14 cellular contexts compared by ENCODE assay signal in the genomic region with DNA sequence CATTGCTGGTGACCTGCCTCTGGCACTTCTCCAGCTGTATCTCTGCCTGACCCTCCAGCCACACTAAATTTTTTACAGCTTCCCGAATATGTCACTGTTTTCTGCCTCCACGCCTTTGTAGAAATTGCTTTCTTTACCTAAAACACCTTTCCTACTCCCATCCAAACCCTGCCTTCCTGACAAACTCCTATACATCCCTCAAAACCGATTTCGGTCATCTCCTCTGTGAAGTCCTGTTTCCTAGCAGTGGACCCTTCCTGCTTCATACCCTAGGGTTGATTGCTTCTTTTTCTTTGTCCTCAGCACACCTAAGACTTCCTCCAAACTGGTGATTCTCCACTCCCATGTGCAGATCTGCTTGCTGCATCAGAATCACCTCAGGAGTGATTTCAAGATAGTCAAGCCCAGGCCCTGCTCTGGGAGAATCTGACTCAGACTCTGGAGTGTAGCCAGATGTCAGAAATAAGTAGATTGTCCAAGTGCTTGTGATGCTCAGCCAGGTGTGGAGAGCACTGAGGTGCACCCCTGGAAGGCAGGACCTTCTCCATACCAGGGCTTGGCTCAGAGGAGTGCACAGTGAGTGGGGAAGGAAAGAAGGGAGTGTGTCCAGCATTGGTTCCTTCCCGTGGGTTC.
DNase-seq lines count a peak whose midpoint lies in the region; TF ChIP-seq lines count a peak whose summit lies in the region.
"Had no signal": no experiment of that assay in that cellular context is flagged by ENCODE, and none has a peak within 500 bp of the region (broad histone marks: within the 10 kb centered on the region; RNA-seq: fewer than 3 reads in every experiment).

No MANE protein-coding gene starts in this region.

- H3K27ac ChIP-seq in ACC112 (ENCODE audit: low read depth, low read length), result peak overlapping the region; percentile 27; the same call in 1 of the 2 replicates
- H3K27ac ChIP-seq in MM.1S (ENCODE audit: low read length), result no peak overlapping the region
- H3K27ac ChIP-seq: BLaER1 had no signal

- H3K4me3 ChIP-seq in ACC112 (ENCODE audit: low read depth, low read length), result no peak overlapping the region
- no peak overlapping the region for H3K4me3 ChIP-seq in MM.1S (ENCODE audit: low read length)
- H3K4me3 ChIP-seq: BLaER1 had no signal

- no peaks in the 10 kb centered on the region for H3K9me2 ChIP-seq in MM.1S (replicated peaks; ENCODE audit: insufficient read depth, low read length)

- peak; percentile 7 for DNase-seq in HK-2 (ENCODE audit: unreplicated experiment)
- DNase-seq in amniotic epithelial cell (ENCODE audit: low read depth), result peak; percentile 71
- DNase-seq in iris pigment epithelial cell (ENCODE audit: low read depth), result peak; percentile 82
- DNase-seq in ureter (ENCODE audit: low spot score), result no peak
- no peak for DNase-seq in amniotic stem cell (lab: John Stamatoyannopoulos, UW)
- DNase-seq in NCI-H2171 treated with DMSO at 0.1 percent for 48 hours (lab: John Stamatoyannopoulos, UW), result no peak
- DNase-seq in MM.1S, result no peak
- DNase-seq: activated CD4-positive, alpha-beta T cell treated with anti-CD3 and anti-CD28 coated beads, Interleukin-2, amount 50 U/mL, for 4 hours; activated naive CD8-positive, alpha-beta T cell treated with anti-CD3 and anti-CD28 coated beads, Interleukin-2, amount 10 ng/mL, durations not matched to agents 7 days and 5 days; effector CD4-positive, alpha-beta T cell; NCI-H1436 treated with DMSO at 0.1 percent for 48 hours; NCI-H748 treated with DMSO at 0.1 percent for 48 hours had no signal

- no peak overlapping the region for H3K4me2 ChIP-seq in MM.1S (ENCODE audit: low read depth, low read length)
- H3K4me2 ChIP-seq: BLaER1 had no signal

- H4K20me1 ChIP-seq in MM.1S (ENCODE audit: insufficient read depth, low read length), result no peaks in the 10 kb centered on the region
- H4K20me1 ChIP-seq: BLaER1 had no signal

- H3K36me3 ChIP-seq in ACC112 (ENCODE audit: insufficient read depth, low read length) (no peaks in the 10 kb centered on the region), MM.1S (replicated peaks; ENCODE audit: insufficient read depth, low read length) (no peaks in the 10 kb centered on the region)
- H3K36me3 ChIP-seq: BLaER1 had no signal

- H3K27me3 ChIP-seq in ACC112 (ENCODE audit: insufficient read depth, low read length), result no peaks in the 10 kb centered on the region
- H3K27me3 ChIP-seq in MM.1S (replicated peaks; ENCODE audit: insufficient read depth, low read length), result no peaks in the 10 kb centered on the region
- H3K27me3 ChIP-seq: BLaER1 had no signal

- H3K9ac ChIP-seq in MM.1S (ENCODE audit: low read length), result no peak overlapping the region
- H3K9ac ChIP-seq: BLaER1 had no signal

- no peaks in the 10 kb centered on the region for H3K9me3 ChIP-seq in MM.1S (replicated peaks; ENCODE audit: insufficient read depth, low read length)
- H3K9me3 ChIP-seq: BLaER1 had no signal

- H3K4me1 ChIP-seq in ACC112 (ENCODE audit: control insufficient read depth, insufficient read depth, low read length, unreplicated experiment) (peaks cover 23% of the 10 kb centered on the region), MM.1S (ENCODE audit: low read length) (no peaks in the 10 kb centered on the region)
- H3K4me1 ChIP-seq: BLaER1 had no signal

- no peak for TF ChIP-seq CTCF in MM.1S (IDR thresholded peaks at IDR 0.05; ENCODE audit: low read length)

- H2AFZ ChIP-seq in ACC112 (ENCODE audit: low read length, unreplicated experiment) (no peak overlapping the region), MM.1S (ENCODE audit: low read length) (no peak overlapping the region)

- H3K79me2 ChIP-seq in ACC112 (ENCODE audit: control insufficient read depth, insufficient read depth, low read length, unreplicated experiment) (no peaks in the 10 kb centered on the region), MM.1S (ENCODE audit: low read length) (no peaks in the 10 kb centered on the region)

- H3F3A ChIP-seq in MM.1S (ENCODE audit: insufficient read depth, low read length), result no peaks in the 10 kb centered on the region

Comparison
In these comparisons a context has a peak if more than half of its experiments do, and no peak if none do; other contexts are left out.
1. DNase-seq: peak in HK-2 (single experiment), amniotic epithelial cell (single experiment) and iris pigment epithelial cell (single experiment); none in ureter (single experiment), amniotic stem cell (single experiment), NCI-H2171 treated with DMSO at 0.1 percent for 48 hours (single experiment) and MM.1S (single experiment).